In the genomic region with DNA sequence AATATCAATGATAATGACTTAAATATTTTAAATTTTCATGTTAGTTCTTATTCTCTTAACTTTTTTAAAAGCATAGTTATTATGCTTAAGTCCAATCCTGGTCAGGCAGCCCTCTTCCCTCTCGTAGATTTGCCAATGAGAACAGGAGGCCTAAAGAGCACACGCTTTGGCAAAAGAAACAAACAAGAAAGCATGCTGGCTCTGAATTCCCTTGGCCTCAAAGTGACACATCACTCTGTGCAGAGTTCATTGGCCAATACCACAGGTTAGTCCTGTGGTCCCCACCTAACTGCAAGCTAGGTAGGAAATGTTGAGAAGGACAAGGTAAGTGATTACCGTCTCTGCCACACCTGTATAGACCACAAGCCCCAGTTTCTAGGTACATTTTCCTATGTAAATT, we compare ENCODE assay signal across 2 cellular contexts.
TF ChIP-seq lines count a peak whose summit lies in the region.

No MANE protein-coding gene starts in this region.

TF ChIP-seq in K562, 482 proteins besides CTCF, POLR2A, EP300 and RAD21:
- TF ChIP-seq, protein P1, sequence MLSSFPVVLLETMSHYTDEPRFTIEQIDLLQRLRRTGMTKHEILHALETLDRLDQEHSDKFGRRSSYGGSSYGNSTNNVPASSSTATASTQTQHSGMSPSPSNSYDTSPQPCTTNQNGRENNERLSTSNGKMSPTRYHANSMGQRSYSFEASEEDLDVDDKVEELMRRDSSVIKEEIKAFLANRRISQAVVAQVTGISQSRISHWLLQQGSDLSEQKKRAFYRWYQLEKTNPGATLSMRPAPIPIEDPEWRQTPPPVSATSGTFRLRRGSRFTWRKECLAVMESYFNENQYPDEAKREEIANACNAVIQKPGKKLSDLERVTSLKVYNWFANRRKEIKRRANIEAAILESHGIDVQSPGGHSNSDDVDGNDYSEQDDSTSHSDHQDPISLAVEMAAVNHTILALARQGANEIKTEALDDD (IDR thresholded peaks at IDR 0.05) = 0 out of 2 replicates have a peak, but pooled peaks have one; percentile 11
- TF ChIP-seq NEUROD1 (IDR thresholded peaks at IDR 0.05; ENCODE audit: borderline replicate concordance, low read depth, low read length, partially characterized antibody) = no peak

TF ChIP-seq in HEK293T, 16 proteins besides CTCF, POLR2A, EP300 and RAD21 (continued from another document):
- TF ChIP-seq CTBP1 (IDR thresholded peaks at IDR 0.05; ENCODE audit: borderline replicate concordance) = no peak
- no peak for TF ChIP-seq BHLHE40 (IDR thresholded peaks at IDR 0.05; ENCODE audit: borderline replicate concordance)
- TF ChIP-seq LEF1 (IDR thresholded peaks at IDR 0.05; ENCODE audit: borderline replicate concordance) = no peak
- no peak for TF ChIP-seq ARNT (IDR thresholded peaks at IDR 0.05)
- TF ChIP-seq FOXK2 (IDR thresholded peaks at IDR 0.05) = no peak
